Comparison of ENCODE assay signal across 14 cellular contexts in genomic region chr5:107213025-107213424, GRCh38.
A peak's percentile ranks its signal among the peaks of the same experiment; 100 is the strongest.
DNase-seq lines count a peak whose midpoint lies in the region; ATAC-seq lines count a peak whose summit lies in the region.
"Had no signal": no experiment of that assay in that cellular context is flagged by ENCODE, and none has a peak within 500 bp of the region (broad histone marks: within the 10 kb centered on the region; RNA-seq: fewer than 3 reads in every experiment).

No MANE protein-coding gene starts in this region.

- no peaks in the 10 kb centered on the region for H3K27me3 ChIP-seq in mesendoderm (ENCODE audit: insufficient read depth, low read length, poor library complexity)

- no peak overlapping the region for H3K9ac ChIP-seq in mesendoderm (ENCODE audit: low read length)

- no peak overlapping the region for H3K4me3 ChIP-seq in mesendoderm (ENCODE audit: low read length)

- no peak overlapping the region for H4K5ac ChIP-seq in mesendoderm (ENCODE audit: low read length)

- WGBS in mesendoderm (ENCODE audit: extremely low coverage, insufficient coverage, low lambda C conversion rate), result no CpG with 5 or more reads among the region's 3 CpGs

- H2AK5ac ChIP-seq in mesendoderm (ENCODE audit: low read length), result no peak overlapping the region

- DNase-seq in NCI-H748 (lab: John Stamatoyannopoulos, UW; ENCODE audit: unreplicated experiment) (peak; percentile 17), NCI-H748 treated with DMSO at 0.1 percent for 48 hours (lab: John Stamatoyannopoulos, UW) (no peak), ELR (ENCODE audit: low read depth) (peak; percentile 33), NCI-H69 (lab: John Stamatoyannopoulos, UW) (peak; percentile 94), mesendoderm (peak; percentile 37)
- DNase-seq in activated CD4-positive, alpha-beta T cell treated with anti-CD3 and anti-CD28 coated beads for 1 hour, result no peak
- DNase-seq: Caco-2, DMS53, NCI-H1048, NCI-H1930, NCI-H82, SIG-M5 had no signal

- H2BK120ac ChIP-seq in mesendoderm (ENCODE audit: low read depth, low read length), result no peak overlapping the region

- no peak for ATAC-seq in HG03439 (IDR thresholded peaks at IDR 0.05; ENCODE audit: unreplicated experiment)
- ATAC-seq in GM18867 (IDR thresholded peaks at IDR 0.05; ENCODE audit: unreplicated experiment), result no peak

- no peak overlapping the region for H2BK15ac ChIP-seq in mesendoderm (replicated peaks; ENCODE audit: low read depth)

- no peak overlapping the region for H3K23ac ChIP-seq in mesendoderm (ENCODE audit: low read length)

- no peaks in the 10 kb centered on the region for H3K36me3 ChIP-seq in mesendoderm (ENCODE audit: control insufficient read depth, insufficient read depth, low read length)

- no peak overlapping the region for H3K4ac ChIP-seq in mesendoderm (ENCODE audit: low read depth, low read length)

- no peaks in the 10 kb centered on the region for H3K4me1 ChIP-seq in mesendoderm (ENCODE audit: control insufficient read depth, low read depth, low read length)
- H3K4me1 ChIP-seq: Caco-2 had no signal

- no peak overlapping the region for H3K4me2 ChIP-seq in mesendoderm (ENCODE audit: low read length)

- H4K8ac ChIP-seq in mesendoderm (ENCODE audit: low read depth, low read length), result no peak overlapping the region

- no peaks in the 10 kb centered on the region for H3K79me1 ChIP-seq in mesendoderm (ENCODE audit: low read length)

- H3K27ac ChIP-seq in mesendoderm (ENCODE audit: low read depth, low read length), result no peak overlapping the region

- H2BK5ac ChIP-seq in mesendoderm (ENCODE audit: low read length), result no peak overlapping the region

- H3K18ac ChIP-seq in mesendoderm (ENCODE audit: low read length), result no peak overlapping the region

- no peaks in the 10 kb centered on the region for H3K79me2 ChIP-seq in mesendoderm (ENCODE audit: control insufficient read depth, insufficient read depth, low read length)

- no peak overlapping the region for H3K56ac ChIP-seq in mesendoderm (ENCODE audit: low read length)

Comparison
In these comparisons a context has a peak if more than half of its experiments do, and no peak if none do; other contexts are left out.
1. DNase-seq: peak in NCI-H748 (single experiment), ELR (single experiment), NCI-H69 (single experiment) and mesendoderm (single experiment); none in NCI-H748 treated with DMSO at 0.1 percent for 48 hours (single experiment) and activated CD4-positive, alpha-beta T cell treated with anti-CD3 and anti-CD28 coated beads for 1 hour (single experiment).